Comparison of ENCODE assay signal across 8 cellular contexts in the genomic region with DNA sequence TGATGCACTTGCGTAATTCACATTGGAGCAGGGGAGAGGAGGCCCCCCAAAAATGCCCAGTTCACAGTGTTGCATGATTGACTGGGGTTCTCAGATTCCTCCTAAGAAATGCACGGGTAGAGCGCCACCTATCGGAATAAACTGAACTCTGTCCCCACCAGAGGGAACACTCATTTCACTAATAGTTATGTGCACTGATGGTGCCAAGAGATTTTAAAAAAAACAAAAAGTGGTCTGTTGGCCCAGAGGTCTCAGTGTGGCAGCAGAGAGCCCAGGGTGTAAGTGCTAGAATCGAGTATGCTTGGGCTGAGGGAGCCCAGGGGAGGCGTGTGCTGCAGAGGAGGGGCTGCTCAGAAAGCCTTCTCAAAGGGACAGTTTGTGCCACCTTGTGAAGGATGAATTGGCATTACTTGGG. TPM values are rescaled to one million over a fixed set of nuclear protein-coding genes. Genes with fewer than 3 reads are reported as not detected.
DNase-seq lines count a peak whose midpoint lies in the region; ATAC-seq and TF ChIP-seq lines count a peak whose summit lies in the region.

No MANE protein-coding gene starts in this region.

- WGBS in mesendoderm (ENCODE audit: extremely low coverage, insufficient coverage, low lambda C conversion rate): no CpG with 5 or more reads among the region's 6 CpGs

- H3K27me3 Mint-ChIP-seq in activated CD4-positive, alpha-beta T cell treated with anti-CD3 and anti-CD28 coated beads, Interleukin-2, amount 10 ng/mL, durations not matched to agents 24 days and 14 days: no peaks in the 10 kb centered on the region
- H3K27me3 Mint-ChIP-seq in stimulated activated naive CD8-positive, alpha-beta T cell treated with anti-CD3 and anti-CD28 coated beads, Interleukin-15, amount 100 ng/mL, for 72 hours: no peaks in the 10 kb centered on the region

- H3K27me3 ChIP-seq in mesendoderm (ENCODE audit: insufficient read depth, low read length, poor library complexity): no peaks in the 10 kb centered on the region

- H2BK15ac ChIP-seq in mesendoderm (replicated peaks; ENCODE audit: low read depth): no peak overlapping the region

- ATAC-seq in stimulated activated naive CD8-positive, alpha-beta T cell treated with anti-CD3 and anti-CD28 coated beads, Interleukin-15, amount 100 ng/mL, for 72 hours: peak; percentile 83
- no peak for ATAC-seq in HG02759 (IDR thresholded peaks at IDR 0.05; ENCODE audit: unreplicated experiment)

- no peak overlapping the region for H4K8ac ChIP-seq in mesendoderm (ENCODE audit: low read depth, low read length)

- H3K9ac ChIP-seq in mesendoderm (ENCODE audit: low read length): no peak overlapping the region

- no peak overlapping the region for H2AK5ac ChIP-seq in mesendoderm (ENCODE audit: low read length)

- H3K4me3 ChIP-seq in AG04449 (ENCODE audit: low read depth, low read length) (no peak overlapping the region), mesendoderm (ENCODE audit: low read length) (no peak overlapping the region)

- no peaks in the 10 kb centered on the region for H3K79me1 ChIP-seq in mesendoderm (ENCODE audit: low read length)

- no peaks in the 10 kb centered on the region for H3K4me1 ChIP-seq in mesendoderm (ENCODE audit: control insufficient read depth, low read depth, low read length)

- intact Hi-C loops in activated CD4-positive, alpha-beta T cell treated with anti-CD3 and anti-CD28 coated beads, Interleukin-2, amount 10 ng/mL, durations not matched to agents 24 days and 14 days (cut with micrococcal nuclease): loop anchor here (1.0 kb wide), 2 partner anchors 65 to 118 kb away; no protein-coding TSS in a partner anchor

- H2BK120ac ChIP-seq in mesendoderm (ENCODE audit: low read depth, low read length): no peak overlapping the region

- H4K5ac ChIP-seq in mesendoderm (ENCODE audit: low read length): no peak overlapping the region

- no peak overlapping the region for H3K27ac ChIP-seq in mesendoderm (ENCODE audit: low read depth, low read length)

- in situ Hi-C loops in GM13976 (cut with MboI; ENCODE audit: low sequenced_read_pairs, unreplicated experiment): loop anchor here (10.0 kb wide), 1 partner anchor 65 kb away; no protein-coding TSS in a partner anchor

- TF ChIP-seq CTCF in AG04449 (IDR thresholded peaks at IDR 0.05; ENCODE audit: insufficient read depth, low read length, missing control alignments) (peak; percentile 70), GM13976 (IDR thresholded peaks at IDR 0.05; ENCODE audit: borderline replicate concordance, control extremely low read depth, extremely low read depth, insufficient read depth, missing control alignments) (peak; percentile 64)

- no peak overlapping the region for H3K4me3 Mint-ChIP-seq in activated CD4-positive, alpha-beta T cell treated with anti-CD3 and anti-CD28 coated beads, Interleukin-2, amount 10 ng/mL, durations not matched to agents 24 days and 14 days
- H3K4me3 Mint-ChIP-seq in stimulated activated naive CD8-positive, alpha-beta T cell treated with anti-CD3 and anti-CD28 coated beads, Interleukin-15, amount 100 ng/mL, for 72 hours: no peak overlapping the region

- H3K4me1 Mint-ChIP-seq in activated CD4-positive, alpha-beta T cell treated with anti-CD3 and anti-CD28 coated beads, Interleukin-2, amount 10 ng/mL, durations not matched to agents 24 days and 14 days: no peaks in the 10 kb centered on the region
- peaks cover 5% of the 10 kb centered on the region for H3K4me1 Mint-ChIP-seq in stimulated activated naive CD8-positive, alpha-beta T cell treated with anti-CD3 and anti-CD28 coated beads, Interleukin-15, amount 100 ng/mL, for 72 hours

- no peaks in the 10 kb centered on the region for H3K79me2 ChIP-seq in mesendoderm (ENCODE audit: control insufficient read depth, insufficient read depth, low read length)

- H3K27ac Mint-ChIP-seq in activated CD4-positive, alpha-beta T cell treated with anti-CD3 and anti-CD28 coated beads, Interleukin-2, amount 10 ng/mL, durations not matched to agents 24 days and 14 days: no peak overlapping the region
- no peak overlapping the region for H3K27ac Mint-ChIP-seq in stimulated activated naive CD8-positive, alpha-beta T cell treated with anti-CD3 and anti-CD28 coated beads, Interleukin-15, amount 100 ng/mL, for 72 hours

- POLR2A ChIA-PET in AG04449 (lab: Yijun Ruan, JAX): interaction anchor here (1.6 kb wide), 1 partner anchor 51 kb away, joined by 3 read pairs; a partner anchor contains a TSS

- peaks cover 6% of the 10 kb centered on the region for H3K36me3 ChIP-seq in mesendoderm (ENCODE audit: control insufficient read depth, insufficient read depth, low read length)

- H3K23ac ChIP-seq in mesendoderm (ENCODE audit: low read length): no peak overlapping the region

- H3K4me2 ChIP-seq in mesendoderm (ENCODE audit: low read length): no peak overlapping the region

- CTCF ChIA-PET in AG04449 (lab: Yijun Ruan, JAX): interaction anchor here (0.9 to 14.5 kb wide), 14 partner anchors 8 to 720 kb away, joined by 3 to 323 read pairs (median 7); a partner anchor contains a TSS

- no peak for DNase-seq in AG04449 (ENCODE audit: low read depth, low spot score)
- peak; percentile 82 for DNase-seq in GM13976 (ENCODE audit: low spot score)
- peak; percentile 55 for DNase-seq in NCI-H2227 treated with DMSO at 0.1 percent for 48 hours (lab: John Stamatoyannopoulos, UW)
- peak; percentile 89 for DNase-seq in activated CD4-positive, alpha-beta T cell treated with anti-CD3 and anti-CD28 coated beads, Interleukin-2, amount 10 ng/mL, durations not matched to agents 24 days and 14 days
- peak; percentile 39 for DNase-seq in effector CD4-positive, alpha-beta T cell
- peak; percentile 67 for DNase-seq in mesendoderm
- peak; percentile 55 to 63 for DNase-seq in stimulated activated naive CD8-positive, alpha-beta T cell treated with anti-CD3 and anti-CD28 coated beads, Interleukin-15, amount 100 ng/mL, for 72 hours

- no peak overlapping the region for H3K18ac ChIP-seq in mesendoderm (ENCODE audit: low read length)

- H3K9me3 Mint-ChIP-seq in activated CD4-positive, alpha-beta T cell treated with anti-CD3 and anti-CD28 coated beads, Interleukin-2, amount 10 ng/mL, durations not matched to agents 24 days and 14 days: no peaks in the 10 kb centered on the region
- no peaks in the 10 kb centered on the region for H3K9me3 Mint-ChIP-seq in stimulated activated naive CD8-positive, alpha-beta T cell treated with anti-CD3 and anti-CD28 coated beads, Interleukin-15, amount 100 ng/mL, for 72 hours

- no peak overlapping the region for H3K56ac ChIP-seq in mesendoderm (ENCODE audit: low read length)

- H3K4ac ChIP-seq in mesendoderm (ENCODE audit: low read depth, low read length): no peak overlapping the region

- peaks cover 1% of the 10 kb centered on the region for H3K36me3 Mint-ChIP-seq in activated CD4-positive, alpha-beta T cell treated with anti-CD3 and anti-CD28 coated beads, Interleukin-2, amount 10 ng/mL, durations not matched to agents 24 days and 14 days (ENCODE audit: low read depth)

- no peak overlapping the region for H2BK5ac ChIP-seq in mesendoderm (ENCODE audit: low read length)

RNA-seq across cellular contexts. Expression of a gene that starts 6.9 kb away (rescaled TPM):
- 2.0 and 2.4 TPM in 2 replicates for total RNA-seq in activated CD4-positive, alpha-beta T cell treated with anti-CD3 and anti-CD28 coated beads, Interleukin-2, amount 10 ng/mL, durations not matched to agents 24 days and 14 days
- 51.6 TPM for polyA plus RNA-seq in mesendoderm (2013, experiment 1 of 2)
- 51.8 TPM for polyA plus RNA-seq in mesendoderm (2013, experiment 2 of 2)

RNA-seq across cellular contexts. Expression of a gene that starts 21.0 kb away (rescaled TPM):
- 170 and 177 TPM in 2 replicates for total RNA-seq in activated CD4-positive, alpha-beta T cell treated with anti-CD3 and anti-CD28 coated beads, Interleukin-2, amount 10 ng/mL, durations not matched to agents 24 days and 14 days
- polyA plus RNA-seq in mesendoderm (2013, experiment 1 of 2): 157 TPM
- polyA plus RNA-seq in mesendoderm (2013, experiment 2 of 2): 157 TPM

RNA-seq across cellular contexts. Expression of a gene that starts 51.3 kb away (rescaled TPM):
- not detected in 2 replicates for total RNA-seq in activated CD4-positive, alpha-beta T cell treated with anti-CD3 and anti-CD28 coated beads, Interleukin-2, amount 10 ng/mL, durations not matched to agents 24 days and 14 days
- polyA plus RNA-seq in mesendoderm (2013, experiment 1 of 2): 66.8 TPM
- polyA plus RNA-seq in mesendoderm (2013, experiment 2 of 2): 60.1 TPM
